28 cellular contexts compared by ENCODE assay signal in the genomic region with DNA sequence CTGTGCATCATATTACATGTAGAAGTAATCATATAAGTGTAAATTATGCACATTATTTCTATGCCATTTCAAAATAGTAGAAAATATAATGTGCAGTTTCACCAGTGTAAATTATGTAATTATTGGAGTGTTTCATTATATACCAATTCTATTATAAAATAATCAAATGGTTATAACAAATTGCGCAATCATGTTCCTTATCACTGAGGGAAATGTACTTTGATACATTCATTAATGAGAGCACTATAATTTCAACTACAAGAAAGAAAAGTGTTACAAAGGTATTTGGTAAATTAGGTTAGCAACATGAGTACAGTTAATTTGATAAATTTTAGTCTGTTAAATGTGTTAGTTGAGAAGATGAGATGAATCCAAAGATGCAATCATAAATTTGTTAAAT.
"Had no signal": no experiment of that assay in that cellular context is flagged by ENCODE, and none has a peak within 500 bp of the region (broad histone marks: within the 10 kb centered on the region; RNA-seq: fewer than 3 reads in every experiment).

No MANE protein-coding gene starts in this region.

- H3K27ac ChIP-seq: neural progenitor cell, ovary, parathyroid adenoma, psoas muscle, skin epidermis, spleen, suprapubic skin, testis, tibial artery, transverse colon, upper lobe of right lung, uterus had no signal

- H3K4me1 ChIP-seq: neural progenitor cell, parathyroid adenoma, psoas muscle, spleen, suprapubic skin, testis, tibial artery, transverse colon, upper lobe of right lung, uterus had no signal

- H3K9ac ChIP-seq: neural progenitor cell, parathyroid adenoma had no signal

- H3K27me3 ChIP-seq: neural progenitor cell, ovary, spleen, suprapubic skin, testis, tibial artery, transverse colon, upper lobe of right lung, uterus had no signal

- H3K9me3 ChIP-seq: ovary, psoas muscle, suprapubic skin, testis, tibial artery, transverse colon, upper lobe of right lung, uterus had no signal

- H3K79me2 ChIP-seq: parathyroid adenoma had no signal

- H3K4me2 ChIP-seq: neural progenitor cell, smooth muscle cell had no signal

- DNase-seq: natural killer cell; occipital lobe; ovary; posterior cingulate gyrus; psoas muscle; right cardiac atrium; spleen; stimulated activated CD4-positive, alpha-beta T cell treated with anti-CD3 and anti-CD28 coated beads, Interleukin-12 subunit alpha, Interleukin-12 subunit beta, amount 100 ng/mL, for 4 hours; stimulated activated CD4-positive, alpha-beta T cell treated with anti-CD3 and anti-CD28 coated beads, Interleukin-1b, Interleukin-23, amount 100 ng/mL, for 48 hours; stimulated activated CD4-positive, alpha-beta T cell treated with anti-CD3 and anti-CD28 coated beads, Interleukin-4, amount 100 ng/mL, for 1 hour; stimulated activated CD4-positive, alpha-beta T cell treated with anti-CD3 and anti-CD28 coated beads, Interleukin-4, amount 100 ng/mL, for 4 hours; stimulated activated CD8-positive, alpha-beta memory T cell treated with anti-CD3 and anti-CD28 coated beads, Interleukin-4, amount 100 ng/mL, for 48 hours; stimulated activated naive CD4-positive, alpha-beta T cell; stimulated activated naive CD8-positive, alpha-beta T cell treated with anti-CD3 and anti-CD28 coated beads, Interleukin-15, amount 100 ng/mL, for 72 hours; stimulated activated naive CD8-positive, alpha-beta T cell treated with anti-CD3 and anti-CD28 coated beads, Interleukin-15, Interleukin-2, amounts not matched to agents 100 U/mL and 50 U/mL, for 24 hours; substantia nigra; testis; tibial artery; transverse colon; upper lobe of right lung; uterus had no signal

- H3K4me3 ChIP-seq: neural progenitor cell, ovary, psoas muscle, skin epidermis, smooth muscle cell, spleen, suprapubic skin, testis, tibial artery, transverse colon, upper lobe of right lung, uterus had no signal

- H2AFZ ChIP-seq: neural progenitor cell, parathyroid adenoma had no signal

- ATAC-seq: natural killer cell; psoas muscle; right cardiac atrium; sciatic nerve; stimulated activated memory B cell treated with anti-CD40 and anti-IgM and Interleukin-4, amounts not matched to agents 10 μg/mL and 1 μg/mL and 100 μg/mL, for 72 hours; stimulated activated naive CD8-positive, alpha-beta T cell treated with anti-CD3 and anti-CD28 coated beads, Interleukin-15, amount 100 ng/mL, for 72 hours; stimulated activated naive CD8-positive, alpha-beta T cell treated with anti-CD3 and anti-CD28 coated beads, Interleukin-15, Interleukin-2, amounts not matched to agents 100 U/mL and 50 U/mL, for 24 hours; upper lobe of right lung had no signal

- H3K36me3 ChIP-seq: neural progenitor cell, ovary, spleen, suprapubic skin, tibial artery, transverse colon, upper lobe of right lung, uterus had no signal
